Comparison of ENCODE assay signal across 16 cellular contexts in the genomic region with DNA sequence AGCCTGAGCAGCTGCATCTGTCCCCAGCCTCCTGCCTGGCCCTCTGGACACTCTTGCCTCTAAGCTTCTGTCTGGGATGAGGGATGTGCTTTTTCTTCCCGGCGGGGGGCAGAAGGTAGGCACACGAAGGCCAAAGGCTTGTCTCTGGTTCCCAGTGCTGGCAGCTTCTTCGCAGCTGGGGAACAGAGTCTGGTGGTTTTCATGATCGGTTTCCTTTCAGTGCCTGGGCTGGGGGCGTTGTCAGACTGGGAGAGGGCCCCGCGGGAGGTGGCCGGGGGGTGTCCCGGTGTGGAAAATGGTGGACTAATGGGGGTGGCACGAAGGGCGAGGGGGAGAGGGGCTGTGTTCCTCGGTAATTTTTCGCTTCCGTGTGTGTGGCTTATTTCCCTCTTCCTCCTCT. TPM values are rescaled to one million over a fixed set of nuclear protein-coding genes. Genes with fewer than 3 reads are reported as not detected.
DNase-seq lines count a peak whose midpoint lies in the region; ATAC-seq and TF ChIP-seq lines count a peak whose summit lies in the region.
"Had no signal": no experiment of that assay in that cellular context is flagged by ENCODE, and none has a peak within 500 bp of the region (broad histone marks: within the 10 kb centered on the region; RNA-seq: fewer than 3 reads in every experiment).

No MANE protein-coding gene starts in this region.

- no peaks in the 10 kb centered on the region for H3K79me2 ChIP-seq in SK-N-SH (ENCODE audit: insufficient read depth)

- TF ChIP-seq CTCF in SK-N-SH (IDR thresholded peaks at IDR 0.05) (no peak), Calu3 (IDR thresholded peaks at IDR 0.05; ENCODE audit: unreplicated experiment) (no peak)

- H3K4me3 ChIP-seq in SK-N-SH (ENCODE audit: low read depth in 2 of 2, low read length in 1 of 2) = no peak overlapping the region
- H3K4me3 ChIP-seq: A549 had no signal

- DNase-seq in SK-N-SH = peak; percentile 47
- no peak for DNase-seq in Calu3
- no peak for DNase-seq in natural killer cell treated with Interleukin-12 subunit alpha and Interleukin-12 subunit beta and Interleukin-15 and Interleukin-18, amount 100 ng/mL, for 72 hours (ENCODE audit: low spot score)
- DNase-seq: IMR-90, NCI-H1417 treated with DMSO at 0.1 percent for 48 hours, NCI-H526, pancreas had no signal

- no peaks in the 10 kb centered on the region; the same call in 1 of the 2 replicates for H3K27me3 ChIP-seq in SK-N-SH (ENCODE audit: insufficient read depth)
- H3K27me3 ChIP-seq: pancreas had no signal

- TF ChIP-seq EP300 in SK-N-SH (IDR thresholded peaks at IDR 0.05; ENCODE audit: borderline replicate concordance in 1 of 2, low read depth in 1 of 2, low read length in 1 of 2) = no peak

- peaks cover 57% of the 10 kb centered on the region for H3K27me3 Mint-ChIP-seq in Calu3 (ENCODE audit: unreplicated experiment)
- H3K27me3 Mint-ChIP-seq in natural killer cell treated with Interleukin-12 subunit alpha and Interleukin-12 subunit beta and Interleukin-15 and Interleukin-18, amount 100 ng/mL, for 72 hours = no peaks in the 10 kb centered on the region

- WGBS in SK-N-SH (ENCODE audit: low lambda C conversion rate) = 58% methylated on average over 14 of the region's 15 CpGs

- POLR2A ChIA-PET in SK-N-SH (lab: Yijun Ruan, JAX) = interaction anchor here (0.8 to 1.0 kb wide), 2 partner anchors 10 to 11 kb away, joined by 4 to 6 read pairs; no protein-coding TSS in a partner anchor

- no peaks in the 10 kb centered on the region for H3K9me2 ChIP-seq in SK-N-SH

- CTCF ChIA-PET in SK-N-SH (lab: Yijun Ruan, JAX) (interaction anchor here (1.9 to 3.1 kb wide), 2 partner anchors 11 to 30 kb away, joined by 8 to 22 read pairs; no protein-coding TSS in a partner anchor), Calu3 (lab: Charles Lee) (interaction anchor here (0.6 kb wide), 1 partner anchor 31 kb away, joined by 3 read pairs; no protein-coding TSS in a partner anchor)

- peaks cover 0 to 18% of the 10 kb centered on the region in 2 experiments; a peak in 1 of 4 replicates for H3K4me1 ChIP-seq in SK-N-SH (ENCODE audit: control insufficient read depth in 1 of 2, insufficient read depth in 2 of 2, low read depth in 1 of 2, low read length in 1 of 2)
- H3K4me1 ChIP-seq: pancreas had no signal

- H4K20me1 ChIP-seq in SK-N-SH (ENCODE audit: insufficient read depth) = no peaks in the 10 kb centered on the region

- no peaks in the 10 kb centered on the region for H3K36me3 ChIP-seq in SK-N-SH (replicated peaks in 1 of 2; ENCODE audit: control insufficient read depth in 1 of 2, insufficient read depth in 2 of 2, low read length in 1 of 2)
- H3K36me3 ChIP-seq: heart left ventricle, pancreas had no signal

- peak overlapping the region in 1 of 2 experiments; percentile 12; a peak in 1 of 4 replicates for H3K27ac ChIP-seq in SK-N-SH (ENCODE audit: low read depth in 2 of 2, low read length in 1 of 2)
- peak overlapping the region; percentile 51 for H3K27ac ChIP-seq in angular gyrus (ENCODE audit: low read depth, low read length)
- H3K27ac ChIP-seq: A549, pancreas had no signal

- BruUV-seq in Calu3 (replicated peaks; lab: Mats Ljungman, UMichigan) = no TSS peak

- peak overlapping the region; percentile 49 for H3K4me3 Mint-ChIP-seq in Calu3 (ENCODE audit: low read depth, unreplicated experiment)
- peak overlapping the region; percentile 87 for H3K4me3 Mint-ChIP-seq in natural killer cell treated with Interleukin-12 subunit alpha and Interleukin-12 subunit beta and Interleukin-15 and Interleukin-18, amount 100 ng/mL, for 72 hours
- H3K4me3 Mint-ChIP-seq: type B pancreatic cell had no signal

- no peak overlapping the region for H3K9ac ChIP-seq in SK-N-SH

- no peaks in the 10 kb centered on the region for H3F3A ChIP-seq in SK-N-SH (replicated peaks; ENCODE audit: insufficient read depth)

- H2AFZ ChIP-seq in SK-N-SH (ENCODE audit: low read depth) = no peak overlapping the region

- intact Hi-C loops in Calu3 (cut with micrococcal nuclease; ENCODE audit: unreplicated experiment) = no loop called here

- no peak overlapping the region for H3K4me2 ChIP-seq in SK-N-SH
- H3K4me2 ChIP-seq: A549 had no signal

- no peaks in the 10 kb centered on the region for H3K36me3 Mint-ChIP-seq in Calu3 (ENCODE audit: insufficient read depth, unreplicated experiment)
- H3K36me3 Mint-ChIP-seq in natural killer cell treated with Interleukin-12 subunit alpha and Interleukin-12 subunit beta and Interleukin-15 and Interleukin-18, amount 100 ng/mL, for 72 hours = no peaks in the 10 kb centered on the region
- H3K36me3 Mint-ChIP-seq: type B pancreatic cell had no signal

- H3K27ac Mint-ChIP-seq in Calu3 (ENCODE audit: unreplicated experiment) = no peak overlapping the region
- H3K27ac Mint-ChIP-seq in natural killer cell treated with Interleukin-12 subunit alpha and Interleukin-12 subunit beta and Interleukin-15 and Interleukin-18, amount 100 ng/mL, for 72 hours = peak overlapping the region in 1 of 2 donors; percentile 38
- H3K27ac Mint-ChIP-seq: type B pancreatic cell had no signal

- TF ChIP-seq RAD21 in SK-N-SH (IDR thresholded peaks at IDR 0.05; ENCODE audit: low read length) = no peak

- no peaks in the 10 kb centered on the region for H3K9me3 Mint-ChIP-seq in Calu3 (ENCODE audit: low read depth, unreplicated experiment)
- no peaks in the 10 kb centered on the region for H3K9me3 Mint-ChIP-seq in natural killer cell treated with Interleukin-12 subunit alpha and Interleukin-12 subunit beta and Interleukin-15 and Interleukin-18, amount 100 ng/mL, for 72 hours
- H3K9me3 Mint-ChIP-seq: type B pancreatic cell had no signal

- ATAC-seq in SK-N-SH treated with all-trans-retinoic acid at 6 μM for 48 hours (no peak), HG03439 (IDR thresholded peaks at IDR 0.05; ENCODE audit: unreplicated experiment) (no peak), HG02588 (IDR thresholded peaks at IDR 0.05; ENCODE audit: unreplicated experiment) (no peak), GM19397 (IDR thresholded peaks at IDR 0.05; ENCODE audit: unreplicated experiment) (no peak)
- no peak for ATAC-seq in natural killer cell treated with Interleukin-12 subunit alpha and Interleukin-12 subunit beta and Interleukin-15 and Interleukin-18, amount 100 ng/mL, for 72 hours
- ATAC-seq: left lobe of liver had no signal

- peaks cover 17% of the 10 kb centered on the region for H3K4me1 Mint-ChIP-seq in Calu3 (ENCODE audit: low read depth, unreplicated experiment)
- peaks cover 64 to 66% of the 10 kb centered on the region in 2 donors for H3K4me1 Mint-ChIP-seq in natural killer cell treated with Interleukin-12 subunit alpha and Interleukin-12 subunit beta and Interleukin-15 and Interleukin-18, amount 100 ng/mL, for 72 hours (ENCODE audit: low read depth in 2 of 2)

- no peaks in the 10 kb centered on the region for H3K9me3 ChIP-seq in SK-N-SH
- H3K9me3 ChIP-seq: A549, heart left ventricle, pancreas had no signal

TF ChIP-seq in SK-N-SH, 30 proteins besides CTCF, POLR2A, EP300 and RAD21:
- TF ChIP-seq GATA2 (CRISPR knock-in tag; IDR thresholded peaks at IDR 0.05) (no peak), FOXJ3 (CRISPR knock-in tag; IDR thresholded peaks at IDR 0.05) (no peak), JUND (IDR thresholded peaks at IDR 0.05) (no peak), TCF12 (IDR thresholded peaks at IDR 0.05) (no peak), RFX5 (IDR thresholded peaks at IDR 0.05; ENCODE audit: low read length) (no peak)
TF ChIP-seq in SK-N-SH: peak in this region for 0.

TF ChIP-seq in SK-N-SH treated with all-trans-retinoic acid at 6 μM for 48 hours, 23 proteins besides CTCF, POLR2A, EP300 and RAD21 (continues in another document):
- TF ChIP-seq, protein P1, sequence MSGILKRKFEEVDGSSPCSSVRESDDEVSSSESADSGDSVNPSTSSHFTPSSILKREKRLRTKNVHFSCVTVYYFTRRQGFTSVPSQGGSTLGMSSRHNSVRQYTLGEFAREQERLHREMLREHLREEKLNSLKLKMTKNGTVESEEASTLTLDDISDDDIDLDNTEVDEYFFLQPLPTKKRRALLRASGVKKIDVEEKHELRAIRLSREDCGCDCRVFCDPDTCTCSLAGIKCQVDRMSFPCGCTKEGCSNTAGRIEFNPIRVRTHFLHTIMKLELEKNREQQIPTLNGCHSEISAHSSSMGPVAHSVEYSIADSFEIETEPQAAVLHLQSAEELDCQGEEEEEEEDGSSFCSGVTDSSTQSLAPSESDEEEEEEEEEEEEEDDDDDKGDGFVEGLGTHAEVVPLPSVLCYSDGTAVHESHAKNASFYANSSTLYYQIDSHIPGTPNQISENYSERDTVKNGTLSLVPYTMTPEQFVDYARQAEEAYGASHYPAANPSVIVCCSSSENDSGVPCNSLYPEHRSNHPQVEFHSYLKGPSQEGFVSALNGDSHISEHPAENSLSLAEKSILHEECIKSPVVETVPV (CRISPR knock-in tag; IDR thresholded peaks at IDR 0.05) = no peak
- no peak for TF ChIP-seq ZC3H10 (CRISPR knock-in tag; IDR thresholded peaks at IDR 0.05)
- no peak for TF ChIP-seq ARNTL (CRISPR knock-in tag; IDR thresholded peaks at IDR 0.05; ENCODE audit: borderline replicate concordance, low read depth)
- no peak for TF ChIP-seq ZNF70 (CRISPR knock-in tag; IDR thresholded peaks at IDR 0.05)
- no peak for TF ChIP-seq POU6F1 (CRISPR knock-in tag; IDR thresholded peaks at IDR 0.05; ENCODE audit: borderline replicate concordance, low read depth)
- no peak for TF ChIP-seq ZFP30 (CRISPR knock-in tag; IDR thresholded peaks at IDR 0.05)

RNA-seq across cellular contexts. Expression of gene RAP1GAP2, which starts 1.0 kb away (rescaled TPM):
- 21.0 and 22.0 TPM in 2 replicates for polyA plus RNA-seq in SK-N-SH (2012; rRNA removed)
- 12.1 and 15.6 TPM in 2 replicates for polyA plus RNA-seq in SK-N-SH (2012; cell fraction: cytosol; rRNA removed)
- polyA plus RNA-seq in SK-N-SH (2012; cell fraction: nucleus; rRNA removed) = 85.5 and 88.3 TPM in 2 replicates
- total RNA-seq in Calu3 (2022) = 28.9 and 38.4 TPM in 2 replicates
- 10 to 100 TPM in 1 of 2 donors, 1 to 10 TPM in 1; 7.7 to 14.5 TPM for total RNA-seq in natural killer cell treated with Interleukin-12 subunit alpha and Interleukin-12 subunit beta and Interleukin-15 and Interleukin-18, amount 100 ng/mL, for 72 hours

RNA-seq across cellular contexts. Expression of gene CCDC92B, which starts 47.8 kb away (rescaled TPM):
- 0.07 and 0.13 TPM in 2 replicates for polyA plus RNA-seq in SK-N-SH (2012; rRNA removed)
- polyA plus RNA-seq in SK-N-SH (2012; cell fraction: cytosol; rRNA removed) = 0.13 and 0.22 TPM in 2 replicates
- polyA plus RNA-seq in SK-N-SH (2012; cell fraction: nucleus; rRNA removed) = 0.30 and 0.35 TPM in 2 replicates
- total RNA-seq in Calu3 (2022) = 0.15 TPM in 1 of 2 replicates, not detected in the other
- not detected for total RNA-seq in natural killer cell treated with Interleukin-12 subunit alpha and Interleukin-12 subunit beta and Interleukin-15 and Interleukin-18, amount 100 ng/mL, for 72 hours
- total RNA-seq: IMR-90, left lobe of liver had no signal
- polyA plus RNA-seq: IMR-90 had no signal
